Comparison of ENCODE assay signal across 8 cellular contexts in the genomic region with DNA sequence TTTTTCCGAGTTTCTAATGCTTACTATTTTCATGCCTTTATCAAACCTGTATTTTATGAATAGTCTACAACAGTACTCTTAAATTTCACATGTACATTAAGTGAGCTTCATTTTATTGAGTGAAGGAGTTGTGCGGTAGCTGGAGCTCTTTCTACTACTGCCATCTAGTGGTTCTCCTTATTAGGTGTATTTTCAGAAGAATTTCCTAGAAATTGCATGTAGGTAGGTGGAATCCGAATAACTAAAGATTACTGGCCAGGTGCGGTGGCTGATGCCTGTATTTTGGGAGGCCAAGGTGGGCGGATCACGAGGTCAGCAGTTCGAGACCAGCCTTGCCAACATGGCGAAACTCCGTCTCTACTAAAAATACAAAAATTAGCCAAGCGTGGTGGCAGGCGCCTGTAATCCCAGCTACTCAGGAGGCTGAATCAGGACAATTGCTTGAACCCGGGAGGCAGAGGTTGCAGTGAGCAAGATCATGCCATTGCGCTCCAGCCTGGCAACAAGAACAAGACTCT.
A peak's percentile ranks its signal among the peaks of the same experiment; 100 is the strongest.
DNase-seq lines count a peak whose midpoint lies in the region; ATAC-seq lines count a peak whose summit lies in the region.

No MANE protein-coding gene starts in this region.

- no peaks in the 10 kb centered on the region for H3K36me3 ChIP-seq in adipocyte (ENCODE audit: control insufficient read depth, insufficient read depth, low read length, severe bottlenecking)

- no peak overlapping the region for H3K4me3 ChIP-seq in adipocyte (ENCODE audit: low read length)

- no peak overlapping the region for H3K9ac ChIP-seq in adipocyte (ENCODE audit: low read length)

- no peaks in the 10 kb centered on the region for H3K9me3 ChIP-seq in adipocyte (ENCODE audit: control insufficient read depth, low read length)

- H3K4me1 ChIP-seq in adipocyte (ENCODE audit: control insufficient read depth, insufficient read depth, low read length), result no peaks in the 10 kb centered on the region

- no peaks in the 10 kb centered on the region for H3K27me3 ChIP-seq in adipocyte (replicated peaks; ENCODE audit: control insufficient read depth, insufficient read depth, low read length)

- peak; percentile 64 for ATAC-seq in GM18870 (IDR thresholded peaks at IDR 0.05; ENCODE audit: unreplicated experiment)
- peak; percentile 76 for ATAC-seq in HG03432 (IDR thresholded peaks at IDR 0.05; ENCODE audit: unreplicated experiment)

- DNase-seq in COLO829 (ENCODE audit: low spot score) (peak; percentile 86), NCI-H446 (lab: John Stamatoyannopoulos, UW) (peak; percentile 8 to 75), adipocyte (ENCODE audit: low read depth) (peak; percentile 84), hepatic stellate cell (ENCODE audit: low spot score) (peak; percentile 42), smooth muscle cell of the brain vasculature (ENCODE audit: low read depth, low spot score) (peak; percentile 15)
- no peak for DNase-seq in NK-92 treated with Interleukin-12 subunit alpha and Interleukin-12 subunit beta, amount 100 ng/mL, for 24 hours (lab: John Stamatoyannopoulos, UW)
